ENCODE assay signal across 8 cellular contexts in genomic region chr19:29941828-29942403, GRCh38. TPM values are rescaled to one million over a fixed set of nuclear protein-coding genes. Genes with fewer than 3 reads are reported as not detected.
DNase-seq lines count a peak whose midpoint lies in the region; ATAC-seq and TF ChIP-seq lines count a peak whose summit lies in the region.

TSS of gene URI1 (plus strand) at chr19:29942239. CDS start at chr19:29942548, 309 bp downstream.

- 1 to 2% methylated on average over 25 to 51 of the region's 59 CpGs for WGBS in GM23248 (ENCODE audit: low coverage in 1 of 2, low lambda C conversion rate in 2 of 2, missing lambda C conversion rate in 2 of 2), 2 experiments

- H4K20me1 ChIP-seq in DND-41 (ENCODE audit: insufficient read depth, low read length) (peaks cover 18% of the 10 kb centered on the region; the same call in 1 of the 2 replicates), GM23248 (ENCODE audit: insufficient read depth) (no peaks in the 10 kb centered on the region)

- TF ChIP-seq CTCF in DND-41 (IDR thresholded peaks at IDR 0.05; ENCODE audit: borderline replicate concordance, extremely low read depth, low read length, poor library complexity, severe bottlenecking) (no peak), fibroblast of pulmonary artery (IDR thresholded peaks at IDR 0.05; ENCODE audit: low read length, missing control alignments) (no peak), nephron progenitor cell (IDR thresholded peaks at IDR 0.05) (no peak)

- H3K9ac ChIP-seq in DND-41 (ENCODE audit: low read depth, low read length) (peak within 1 kb of the TSS; percentile 96), GM23248 (peak within 1 kb of the TSS; percentile 92)

- ATAC-seq in DND-41 (ENCODE audit: insufficient read depth, low read depth) = peak; percentile 72
- peak; percentile 86 for ATAC-seq in activated T-helper 17 cell treated with anti-CD3 and anti-CD28 coated beads, Interleukin-2, amount 50 U/mL, for 72 hours (replicated peaks)
- peak; percentile 89 for ATAC-seq in stimulated activated naive CD8-positive, alpha-beta T cell treated with anti-CD3 and anti-CD28 coated beads, Interleukin-15, Interleukin-2, amounts not matched to agents 100 U/mL and 50 U/mL, for 24 hours

- peak within 1 kb of the TSS; percentile 77 for H3K27ac Mint-ChIP-seq in activated T-helper 17 cell treated with anti-CD3 and anti-CD28 coated beads, Interleukin-2, amount 50 U/mL, for 72 hours
- peak within 1 kb of the TSS; percentile 96 for H3K27ac Mint-ChIP-seq in nephron progenitor cell

- peak within 1 kb of the TSS; percentile 77 for H3K4me3 Mint-ChIP-seq in activated T-helper 17 cell treated with anti-CD3 and anti-CD28 coated beads, Interleukin-2, amount 50 U/mL, for 72 hours
- H3K4me3 Mint-ChIP-seq in nephron progenitor cell = peak within 1 kb of the TSS; percentile 97

- H3K4me1 Mint-ChIP-seq in activated T-helper 17 cell treated with anti-CD3 and anti-CD28 coated beads, Interleukin-2, amount 50 U/mL, for 72 hours = peaks cover 25% of the 10 kb centered on the region
- H3K4me1 Mint-ChIP-seq in nephron progenitor cell = peaks cover 30% of the 10 kb centered on the region

- H3K4me3 ChIP-seq in DND-41 (ENCODE audit: low read depth in 1 of 2, low read length in 2 of 2) = peak within 1 kb of the TSS; percentile 85 to 96; a peak in 3 of 4 replicates
- peak within 1 kb of the TSS; percentile 96 for H3K4me3 ChIP-seq in GM23248
- H3K4me3 ChIP-seq in fibroblast of pulmonary artery (replicated peaks; ENCODE audit: low read depth, low read length) = peak within 1 kb of the TSS; percentile 93

- H3K4me2 ChIP-seq in DND-41 (ENCODE audit: insufficient read depth, low read length) (peak within 1 kb of the TSS; percentile 70), GM23248 (ENCODE audit: unreplicated experiment) (peak within 1 kb of the TSS; percentile 85)

- H3K4me1 ChIP-seq in DND-41 (ENCODE audit: insufficient read depth, low read length) (peaks cover 35% of the 10 kb centered on the region), GM23248 (ENCODE audit: insufficient read depth) (peaks cover 34% of the 10 kb centered on the region)

- no peaks in the 10 kb centered on the region for H3K9me2 ChIP-seq in GM23248 (ENCODE audit: insufficient read depth)

- H3K9me3 Mint-ChIP-seq in activated T-helper 17 cell treated with anti-CD3 and anti-CD28 coated beads, Interleukin-2, amount 50 U/mL, for 72 hours = peaks cover 5% of the 10 kb centered on the region
- H3K9me3 Mint-ChIP-seq in nephron progenitor cell = peaks cover 37% of the 10 kb centered on the region

- H3K9me3 ChIP-seq in DND-41 (ENCODE audit: insufficient read depth, low read length, severe bottlenecking) (no peaks in the 10 kb centered on the region), GM23248 (ENCODE audit: low read depth) (no peaks in the 10 kb centered on the region)

- H2AFZ ChIP-seq in DND-41 (ENCODE audit: low read depth, low read length) (peak within 1 kb of the TSS; percentile 89), GM23248 (peak within 1 kb of the TSS; percentile 93)

- in situ Hi-C loops in GM23248 (cut with MboI) = no loop called here

- peaks cover 9% of the 10 kb centered on the region; the same call in 1 of the 2 replicates for H3K36me3 ChIP-seq in DND-41 (ENCODE audit: insufficient read depth, low read length)
- H3K36me3 ChIP-seq in GM23248 (ENCODE audit: low read depth) = no peaks in the 10 kb centered on the region

- H3K36me3 Mint-ChIP-seq in activated T-helper 17 cell treated with anti-CD3 and anti-CD28 coated beads, Interleukin-2, amount 50 U/mL, for 72 hours (ENCODE audit: low read depth) = peaks cover 22% of the 10 kb centered on the region
- peaks cover 16% of the 10 kb centered on the region for H3K36me3 Mint-ChIP-seq in nephron progenitor cell (ENCODE audit: low read depth)

- DNase-seq in DND-41 (peak; percentile 92), GM23248 (peak; percentile 96), LHCN-M2 (ENCODE audit: low read depth) (peak; percentile 76), RPMI8226 (peak; percentile 82), fibroblast of pulmonary artery (ENCODE audit: low read depth) (peak; percentile 84), nephron progenitor cell (peak; percentile 98)
- DNase-seq in stimulated activated naive CD8-positive, alpha-beta T cell treated with anti-CD3 and anti-CD28 coated beads, Interleukin-15, Interleukin-2, amounts not matched to agents 100 U/mL and 50 U/mL, for 24 hours = peak; percentile 97

- H3K79me2 ChIP-seq in DND-41 (ENCODE audit: insufficient read depth, low read length) (peaks cover 45% of the 10 kb centered on the region), GM23248 (ENCODE audit: insufficient read depth) (peaks cover 44% of the 10 kb centered on the region)

- peaks cover 10% of the 10 kb centered on the region for H3K27me3 Mint-ChIP-seq in activated T-helper 17 cell treated with anti-CD3 and anti-CD28 coated beads, Interleukin-2, amount 50 U/mL, for 72 hours
- peaks cover 10% of the 10 kb centered on the region for H3K27me3 Mint-ChIP-seq in nephron progenitor cell (ENCODE audit: low read depth, poor library complexity)

- peaks cover 23% of the 10 kb centered on the region; the same call in 1 of the 2 replicates for H3F3A ChIP-seq in GM23248 (ENCODE audit: insufficient read depth)

- H3K27me3 ChIP-seq in DND-41 (ENCODE audit: insufficient read depth, low read length, poor library complexity) = no peaks in the 10 kb centered on the region
- H3K27me3 ChIP-seq in GM23248 (replicated peaks; ENCODE audit: insufficient read depth) = no peaks in the 10 kb centered on the region

- H3K27ac ChIP-seq in DND-41 (ENCODE audit: low read length) (peak within 1 kb of the TSS; percentile 95), GM23248 (peak within 1 kb of the TSS; percentile 54)

RNA-seq across cellular contexts. Expression of gene URI1, which starts in this region (rescaled TPM):
- 58.1 and 58.6 TPM in 2 replicates for total RNA-seq in GM23248 (2014; rRNA removed; shearing (Covaris generic))
- polyA plus RNA-seq in GM23248 (2016; fragmentation: Nextera tagmentation; extraction: Ambion mirVana) = 16.2 and 19.2 TPM in 2 replicates
- 58.5 and 59.8 TPM in 2 replicates for total RNA-seq in LHCN-M2 (2014; rRNA removed)
- 28.9 TPM for polyA plus RNA-seq in LHCN-M2 (2012)
- 10 to 100 TPM; 61.8 to 72.8 TPM for total RNA-seq in activated T-helper 17 cell treated with anti-CD3 and anti-CD28 coated beads, Interleukin-2, amount 50 U/mL, for 72 hours

Comparison
In these comparisons a context has a peak if more than half of its experiments do, and no peak if none do; other contexts are left out.
1. Peak in every context shown above with its lines: DNase-seq, ATAC-seq, H3K4me3 ChIP-seq and H3K27ac ChIP-seq.